Comparison of ENCODE assay signal across 26 cellular contexts in the genomic region with DNA sequence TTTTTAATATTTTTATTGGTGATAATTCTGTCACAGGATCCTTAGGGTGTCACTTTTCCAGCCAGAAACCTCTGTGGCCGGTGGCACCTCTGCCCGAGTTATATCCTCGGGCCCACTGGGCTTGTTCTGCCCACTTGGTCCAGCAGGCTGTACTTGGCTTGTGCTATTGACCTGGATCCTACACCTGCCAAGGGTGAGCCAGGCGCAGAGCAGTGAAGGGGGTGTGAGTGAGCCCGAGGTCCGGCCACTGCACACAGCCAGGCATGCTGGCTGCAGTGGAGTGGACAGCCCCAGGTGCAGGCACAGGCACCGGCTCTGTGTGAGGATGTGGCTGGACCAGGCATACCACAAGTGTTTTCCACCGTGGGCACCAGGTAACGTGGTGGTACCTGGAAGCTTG.
"Had no signal": no experiment of that assay in that cellular context is flagged by ENCODE, and none has a peak within 500 bp of the region (broad histone marks: within the 10 kb centered on the region; RNA-seq: fewer than 3 reads in every experiment).

No MANE protein-coding gene starts in this region.

- H3K27me3 ChIP-seq: adrenal gland, ascending aorta, breast epithelium, esophagus squamous epithelium, gastroesophageal sphincter had no signal

- DNase-seq: activated CD4-positive, alpha-beta memory T cell treated with anti-CD3 and anti-CD28 coated beads for 36 hours; activated CD4-positive, alpha-beta T cell treated with anti-CD3 and anti-CD28 coated beads for 36 hours; activated CD4-positive, alpha-beta T cell treated with anti-CD3 and anti-CD28 coated beads, Interleukin-2, amount 10 ng/mL, durations not matched to agents 24 days and 14 days; activated CD4-positive, CD25-positive, alpha-beta regulatory T cell; activated CD4-positive, CD25-positive, alpha-beta regulatory T cell treated with anti-CD3 and anti-CD28 coated beads, Interleukin-2, amount 50 U/mL, for 72 hours; activated CD8-positive, alpha-beta memory T cell treated with anti-CD3 and anti-CD28 coated beads, Interleukin-2, amount 10 ng/mL, durations not matched to agents 7 days and 5 days; activated CD8-positive, alpha-beta memory T cell treated with anti-CD3 and anti-CD28 coated beads, Interleukin-2, amount 50 U/mL, for 4 hours; activated CD8-positive, alpha-beta T cell treated with anti-CD3 and anti-CD28 coated beads, Interleukin-2, amount 10 ng/mL, durations not matched to agents 7 days and 5 days; activated gamma-delta T cell treated with Interleukin-2 at 50 U/mL for 16 hours; activated naive CD4-positive, alpha-beta T cell treated with Interleukin-2 at 50 U/mL for 16 hours; activated naive CD8-positive, alpha-beta T cell treated with anti-CD3 and anti-CD28 coated beads for 36 hours; activated naive CD8-positive, alpha-beta T cell treated with anti-CD3 and anti-CD28 coated beads, Interleukin-2, amount 50 U/mL, for 24 hours; activated T-cell treated with anti-CD3 and anti-CD28 coated beads, Interleukin-2, amount 50 U/mL, for 1 hour; activated T-cell treated with anti-CD3 and anti-CD28 coated beads, Interleukin-2, amount 50 U/mL, for 48 hours; adrenal gland; amygdala; cortex of kidney; dermis blood vessel endothelial cell; effector CD4-positive, alpha-beta T cell; effector memory CD8-positive, alpha-beta T cell; esophagus squamous epithelium; foreskin melanocyte; T-helper 2 cell had no signal

- H3K9me3 ChIP-seq: adrenal gland, esophagus squamous epithelium, gastroesophageal sphincter had no signal

- ATAC-seq: activated CD4-positive, alpha-beta T cell treated with anti-CD3 and anti-CD28 coated beads for 36 hours; activated CD8-positive, alpha-beta memory T cell treated with anti-CD3 and anti-CD28 coated beads, Interleukin-2, amount 10 ng/mL, durations not matched to agents 7 days and 5 days; activated CD8-positive, alpha-beta T cell treated with anti-CD3 and anti-CD28 coated beads, Interleukin-2, amount 10 ng/mL, durations not matched to agents 7 days and 5 days; activated naive CD8-positive, alpha-beta T cell treated with anti-CD3 and anti-CD28 coated beads, Interleukin-2, amount 50 U/mL, for 24 hours; effector memory CD8-positive, alpha-beta T cell; gastroesophageal sphincter had no signal

- H3K4me1 ChIP-seq: adrenal gland, ascending aorta, breast epithelium, esophagus squamous epithelium, gastroesophageal sphincter had no signal

- H3K4me3 ChIP-seq: adrenal gland, ascending aorta, breast epithelium, esophagus squamous epithelium, gastroesophageal sphincter had no signal

- H3K36me3 ChIP-seq: adrenal gland, breast epithelium had no signal

- H3K27ac ChIP-seq: adrenal gland, ascending aorta, breast epithelium, esophagus squamous epithelium, gastroesophageal sphincter had no signal
